Comparison of ENCODE assay signal across 16 cellular contexts in the genomic region with DNA sequence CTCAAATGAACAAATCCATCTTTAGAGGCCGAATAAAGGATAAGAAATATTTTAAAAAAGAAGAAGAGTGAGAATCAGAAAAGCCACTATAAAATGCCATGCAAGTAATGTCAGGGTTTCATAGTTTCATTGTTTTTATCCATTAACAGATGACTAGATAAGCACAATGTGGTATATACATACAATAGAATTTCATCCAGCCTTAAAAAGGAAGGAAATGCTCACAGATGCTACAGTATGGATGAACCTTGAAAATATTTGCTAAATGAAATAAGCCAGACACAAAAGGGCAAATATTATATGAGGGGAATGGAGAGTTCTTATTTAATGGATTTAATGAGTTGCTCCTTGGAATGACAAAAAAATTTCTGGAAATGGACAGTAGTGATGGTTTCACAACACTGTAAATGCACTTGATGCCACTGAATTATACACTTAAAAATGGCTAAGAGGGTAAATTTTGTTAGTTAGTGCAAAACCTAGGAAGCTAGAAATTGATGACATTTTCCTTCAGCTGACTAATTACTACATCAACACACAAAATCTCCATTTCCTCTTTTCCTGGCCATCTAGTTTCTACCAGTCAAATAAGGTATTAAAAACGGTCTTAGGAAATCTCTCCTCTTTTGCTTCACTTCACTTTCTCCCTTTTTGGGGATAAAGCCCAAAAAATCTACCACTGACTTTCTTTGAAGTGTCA.
DNase-seq lines count a peak whose midpoint lies in the region; ATAC-seq and TF ChIP-seq lines count a peak whose summit lies in the region.
"Had no signal": no experiment of that assay in that cellular context is flagged by ENCODE, and none has a peak within 500 bp of the region (broad histone marks: within the 10 kb centered on the region; RNA-seq: fewer than 3 reads in every experiment).

No MANE protein-coding gene starts in this region.

- DNase-seq in Karpas-422, result peak; percentile 62
- DNase-seq in OCI-M1 (lab: John Stamatoyannopoulos, UW), result peak; percentile 3
- DNase-seq in pulmonary artery endothelial cell (ENCODE audit: low read depth, low spot score), result peak; percentile 26
- no peak for DNase-seq in NCI-H146 treated with DMSO at 0.1 percent for 48 hours (lab: John Stamatoyannopoulos, UW; ENCODE audit: unreplicated experiment)
- no peak for DNase-seq in WERI-Rb-1
- no peak for DNase-seq in OCI-LY7 (ENCODE audit: low spot score)
- DNase-seq: GOT3, MM.1S, NCI-H1436, NCI-H2081, NCI-H226, NCI-H526 treated with DMSO at 0.1 percent for 48 hours, RPMI8226, T-helper 9 cell had no signal

- H3K4me2 ChIP-seq in Karpas-422 (ENCODE audit: low read depth, low read length, poor library complexity, severe bottlenecking) (peak overlapping the region; percentile 72), OCI-LY7 (ENCODE audit: low read length) (no peak overlapping the region)
- H3K4me2 ChIP-seq: BLaER1 had no signal

- no peaks in the 10 kb centered on the region for H3K27me3 ChIP-seq in Karpas-422 (ENCODE audit: low read length)
- no peaks in the 10 kb centered on the region for H3K27me3 ChIP-seq in WERI-Rb-1 (ENCODE audit: insufficient read depth, low read depth, severe bottlenecking)
- H3K27me3 ChIP-seq: BLaER1 had no signal

- H3K9me2 ChIP-seq in Karpas-422 (replicated peaks; ENCODE audit: insufficient read depth, low read length) (no peaks in the 10 kb centered on the region), OCI-LY7 (ENCODE audit: insufficient read depth, low read length) (no peaks in the 10 kb centered on the region)

- TF ChIP-seq CTCF in WERI-Rb-1 (IDR thresholded peaks at IDR 0.05; ENCODE audit: low read depth, low read length), result no peak
- TF ChIP-seq CTCF in OCI-LY7 (conservative IDR thresholded peaks at IDR 0.05; ENCODE audit: low read length), result no peak

- H3K9me3 ChIP-seq in Karpas-422 (ENCODE audit: low read length) (no peaks in the 10 kb centered on the region), WERI-Rb-1 (ENCODE audit: severe bottlenecking) (no peaks in the 10 kb centered on the region), OCI-LY7 (ENCODE audit: low read length) (no peaks in the 10 kb centered on the region)
- H3K9me3 ChIP-seq: BLaER1 had no signal

- H3K79me2 ChIP-seq in Karpas-422 (ENCODE audit: low read length) (no peaks in the 10 kb centered on the region), OCI-LY7 (ENCODE audit: insufficient read depth, low read depth, low read length) (no peaks in the 10 kb centered on the region)

- intact Hi-C loops in OCI-LY7 (cut with micrococcal nuclease; ENCODE audit: unreplicated experiment), result no loop called here

- H4K20me1 ChIP-seq in Karpas-422 (ENCODE audit: insufficient read depth, low read depth, low read length) (no peaks in the 10 kb centered on the region), OCI-LY7 (ENCODE audit: insufficient read depth, low read length) (no peaks in the 10 kb centered on the region)
- H4K20me1 ChIP-seq: BLaER1 had no signal

- H3K9ac ChIP-seq in Karpas-422 (ENCODE audit: low read length), result no peak overlapping the region
- H3K9ac ChIP-seq: BLaER1 had no signal

- H2AFZ ChIP-seq in Karpas-422 (ENCODE audit: low read length) (no peak overlapping the region), OCI-LY7 (ENCODE audit: low read length) (no peak overlapping the region)

- H3K4me1 ChIP-seq in Karpas-422 (ENCODE audit: low read length), result peaks cover 35% of the 10 kb centered on the region
- no peaks in the 10 kb centered on the region for H3K4me1 ChIP-seq in OCI-LY7 (ENCODE audit: insufficient read depth, low read length, poor library complexity, severe bottlenecking)
- H3K4me1 ChIP-seq: BLaER1 had no signal

- H3K4me3 ChIP-seq in Karpas-422 (ENCODE audit: low read length) (peak overlapping the region; percentile 57; the same call in 1 of the 2 replicates), WERI-Rb-1 (ENCODE audit: low read depth, low read length) (no peak overlapping the region), OCI-LY7 (ENCODE audit: low read depth, low read length, poor library complexity, severe bottlenecking) (no peak overlapping the region)
- H3K4me3 ChIP-seq: BLaER1 had no signal

- CTCF ChIA-PET in OCI-LY7 (lab: Charles Lee; ENCODE audit: unreplicated experiment), result no interaction called here

- no TSS peak for BruUV-seq in OCI-LY7 (replicated peaks; lab: Mats Ljungman, UMichigan)

- peak; percentile 14 for ATAC-seq in GM21381 (IDR thresholded peaks at IDR 0.05; ENCODE audit: unreplicated experiment)

- H3K27ac ChIP-seq in Karpas-422 (ENCODE audit: low read length), result no peak overlapping the region
- H3K27ac ChIP-seq in WERI-Rb-1, result no peak overlapping the region
- no peak overlapping the region for H3K27ac ChIP-seq in OCI-LY7 (ENCODE audit: low read depth, low read length, poor library complexity, severe bottlenecking)
- H3K27ac ChIP-seq: BLaER1 had no signal

- H3K36me3 ChIP-seq in Karpas-422 (ENCODE audit: insufficient read depth, low read length) (no peaks in the 10 kb centered on the region), WERI-Rb-1 (no peaks in the 10 kb centered on the region), OCI-LY7 (ENCODE audit: insufficient read depth, low read length) (no peaks in the 10 kb centered on the region)
- H3K36me3 ChIP-seq: BLaER1 had no signal

- POLR2A ChIA-PET in OCI-LY7 (lab: Charles Lee), result interaction anchor here (0.5 kb wide), 1 partner anchor 1247 kb away, joined by 3 read pairs; no protein-coding TSS in a partner anchor

Comparison
In these comparisons a context has a peak if more than half of its experiments do, and no peak if none do; other contexts are left out.
1. DNase-seq: peak in Karpas-422 (single experiment), OCI-M1 (single experiment) and pulmonary artery endothelial cell (single experiment); none in NCI-H146 treated with DMSO at 0.1 percent for 48 hours (single experiment), WERI-Rb-1 (single experiment) and OCI-LY7 (single experiment).